ENCODE assay signal across 10 cellular contexts in genomic region chr4:169070895-169071218, GRCh38.
DNase-seq lines count a peak whose midpoint lies in the region; ATAC-seq and TF ChIP-seq lines count a peak whose summit lies in the region.
"Had no signal": no experiment of that assay in that cellular context is flagged by ENCODE, and none has a peak within 500 bp of the region (broad histone marks: within the 10 kb centered on the region; RNA-seq: fewer than 3 reads in every experiment).

No MANE protein-coding gene starts in this region.

- H2BK5ac ChIP-seq in mesenchymal stem cell (ENCODE audit: low read depth, low read length, poor library complexity, severe bottlenecking) = no peak overlapping the region

- no peak overlapping the region for H2BK120ac ChIP-seq in mesenchymal stem cell (ENCODE audit: low read depth, low read length)

- H3K4me2 ChIP-seq in mesenchymal stem cell (ENCODE audit: low read length, poor library complexity, severe bottlenecking) = no peak overlapping the region

- POLR2A ChIA-PET in Caco-2 (lab: Charles Lee) = interaction anchor here (2.2 kb wide), 1 partner anchor 61 kb away, joined by 28 read pairs; the partner anchor contains the start of gene CBR4

- no peaks in the 10 kb centered on the region for H3K9me3 ChIP-seq in Caco-2
- H3K9me3 ChIP-seq in mesenchymal stem cell (ENCODE audit: control insufficient read depth, low read length) = no peaks in the 10 kb centered on the region

- peak overlapping the region; percentile 60 for H3K4me3 Mint-ChIP-seq in Caco-2 (ENCODE audit: unreplicated experiment)
- H3K4me3 Mint-ChIP-seq: T-helper 1 cell treated with Interleukin-12 subunit alpha and Interleukin-12 subunit beta and Interleukin-4 antibody, amounts not matched to agents 30 μg/mL and 1 μg/mL, for 36 hours had no signal

- CTCF ChIA-PET in Caco-2 (lab: Charles Lee) = no interaction called here

- TF ChIP-seq CTCF in Caco-2 (IDR thresholded peaks at IDR 0.05; ENCODE audit: insufficient read depth in 1 of 2, low read depth in 1 of 2, low read length in 1 of 2, severe bottlenecking in 1 of 2, unreplicated experiment in 1 of 2) (no peak), VCaP (conservative IDR thresholded peaks at IDR 0.05) (no peak)

- H3K27ac ChIP-seq in VCaP = peak overlapping the region; percentile 100
- H3K27ac ChIP-seq in mesenchymal stem cell (ENCODE audit: low read length, poor library complexity, severe bottlenecking) = peak overlapping the region; percentile 66

- WGBS in mesenchymal stem cell = 92% methylated on average over 5 of the region's 5 CpGs

- H3K36me3 ChIP-seq in Caco-2 (ENCODE audit: control insufficient read depth, insufficient read depth, low read length) (no peaks in the 10 kb centered on the region), mesenchymal stem cell (ENCODE audit: control insufficient read depth in 1 of 2, insufficient read depth in 2 of 2, low read depth in 1 of 2, low read length in 2 of 2) (peaks cover 0 to 2% of the 10 kb centered on the region in 2 experiments)

- H3K23ac ChIP-seq in mesenchymal stem cell (ENCODE audit: low read length in 2 of 2) = no peak overlapping the region

- no peak overlapping the region for H4K8ac ChIP-seq in mesenchymal stem cell (ENCODE audit: low read length)

- DNase-seq in Caco-2 (peak; percentile 76 to 84), KBM-7 (peak; percentile 42), mesenchymal stem cell (no peak), cerebellar nuclear complex (lab: John Stamatoyannopoulos, UW) (no peak), occipital lobe (lab: John Stamatoyannopoulos, UW) (no peak)
- no peak for DNase-seq in activated CD4-positive, alpha-beta T cell treated with anti-CD3 and anti-CD28 coated beads, Interleukin-2, amount 50 U/mL, for 4 hours
- DNase-seq: GF-D8 had no signal

- H2BK12ac ChIP-seq in mesenchymal stem cell (ENCODE audit: low read length in 2 of 2) = peak overlapping the region in 1 of 2 experiments; percentile 83

- peak overlapping the region in 1 of 2 experiments; percentile 30 for H3K18ac ChIP-seq in mesenchymal stem cell (ENCODE audit: low read depth in 1 of 2, low read length in 2 of 2)

- H3K27me3 ChIP-seq in Caco-2 (replicated peaks; ENCODE audit: control insufficient read depth, insufficient read depth, low read length) = no peaks in the 10 kb centered on the region
- no peaks in the 10 kb centered on the region for H3K27me3 ChIP-seq in mesenchymal stem cell (ENCODE audit: control insufficient read depth in 1 of 2, insufficient read depth in 1 of 2, low read length in 2 of 2)

- H4K91ac ChIP-seq in mesenchymal stem cell (ENCODE audit: low read length) = no peak overlapping the region

- H3K14ac ChIP-seq in mesenchymal stem cell (ENCODE audit: low read length in 2 of 2) = no peak overlapping the region

- no TSS peak for BruUV-seq in Caco-2 (replicated peaks; lab: Mats Ljungman, UMichigan)

- H3K4ac ChIP-seq in mesenchymal stem cell (ENCODE audit: low read depth in 1 of 2, low read length in 2 of 2) = peak overlapping the region in 1 of 2 experiments; percentile 78

- intact Hi-C loops in Caco-2 (cut with micrococcal nuclease; ENCODE audit: unreplicated experiment) = loop anchor here (1.0 to 5.0 kb wide), 4 partner anchors 46 to 551 kb away; partner anchors contain the start of genes CBR4 and CLCN3

- peaks cover 30% of the 10 kb centered on the region for H3K4me1 Mint-ChIP-seq in Caco-2 (ENCODE audit: low read depth, unreplicated experiment)

- H3K4me1 ChIP-seq in Caco-2 (peaks cover 50% of the 10 kb centered on the region), mesenchymal stem cell (ENCODE audit: control insufficient read depth, insufficient read depth, low read depth, low read length) (peaks cover 7% of the 10 kb centered on the region)

- H3K4me3 ChIP-seq in Caco-2 (ENCODE audit: low read depth, low read length) = no peak overlapping the region
- no peak overlapping the region for H3K4me3 ChIP-seq in mesenchymal stem cell (ENCODE audit: insufficient read depth in 1 of 2, low read depth in 1 of 2, low read length in 2 of 2)

- peak overlapping the region; percentile 59 for H3K9ac ChIP-seq in mesenchymal stem cell (ENCODE audit: low read length)

- no peaks in the 10 kb centered on the region for H3K9me3 Mint-ChIP-seq in Caco-2 (ENCODE audit: unreplicated experiment)
- H3K9me3 Mint-ChIP-seq: T-helper 1 cell treated with Interleukin-12 subunit alpha and Interleukin-12 subunit beta and Interleukin-4 antibody, amounts not matched to agents 30 μg/mL and 1 μg/mL, for 36 hours had no signal

- H2AFZ ChIP-seq in mesenchymal stem cell (ENCODE audit: low read depth, low read length) = no peak overlapping the region

- in situ Hi-C loops in KBM-7 (cut with MboI; ENCODE audit: low pct_unique_long_range_greater_than_20kb, low sequenced_read_pairs) = no loop called here

- H3K79me1 ChIP-seq in mesenchymal stem cell (replicated peaks; ENCODE audit: low read length, poor library complexity, severe bottlenecking) = no peaks in the 10 kb centered on the region

- no peak overlapping the region for H2BK15ac ChIP-seq in mesenchymal stem cell (ENCODE audit: low read depth, poor library complexity, severe bottlenecking)

- peak overlapping the region; percentile 92 for H3K27ac Mint-ChIP-seq in Caco-2 (ENCODE audit: unreplicated experiment)
- H3K27ac Mint-ChIP-seq: T-helper 1 cell treated with Interleukin-12 subunit alpha and Interleukin-12 subunit beta and Interleukin-4 antibody, amounts not matched to agents 30 μg/mL and 1 μg/mL, for 36 hours had no signal

- no peaks in the 10 kb centered on the region for H3K27me3 Mint-ChIP-seq in Caco-2 (ENCODE audit: insufficient read depth, unreplicated experiment)

- peak overlapping the region; percentile 64 for H2AK5ac ChIP-seq in mesenchymal stem cell (ENCODE audit: low read length, severe bottlenecking)

- ATAC-seq in HG02981 (IDR thresholded peaks at IDR 0.05; ENCODE audit: unreplicated experiment) = no peak

- H3K36me3 Mint-ChIP-seq in Caco-2 (ENCODE audit: insufficient read depth, unreplicated experiment) = peaks cover 20% of the 10 kb centered on the region

Comparison
In these comparisons a context has a peak if more than half of its experiments do, and no peak if none do; other contexts are left out.
1. DNase-seq: peak in Caco-2 (2 of 2) and KBM-7 (single experiment); none in mesenchymal stem cell (single experiment), cerebellar nuclear complex (0 of 2), activated CD4-positive, alpha-beta T cell treated with anti-CD3 and anti-CD28 coated beads, Interleukin-2, amount 50 U/mL, for 4 hours (0 of 2) and occipital lobe (single experiment).